In genomic region chr22:27880778-27881394, GRCh38 we compare ENCODE assay signal across 8 cellular contexts. TPM values are rescaled to one million over a fixed set of nuclear protein-coding genes. Genes with fewer than 3 reads are reported as not detected.
A peak's percentile ranks its signal among the peaks of the same experiment; 100 is the strongest.
DNase-seq lines count a peak whose midpoint lies in the region; ATAC-seq and TF ChIP-seq lines count a peak whose summit lies in the region.

No MANE protein-coding gene starts in this region.

- H3K9me3 ChIP-seq in endocrine pancreas (ENCODE audit: control insufficient read depth, low read length): no peaks in the 10 kb centered on the region

- H3K27ac Mint-ChIP-seq in memory B cell (no peak overlapping the region), type B pancreatic cell (peak overlapping the region; percentile 15)

- H3K36me3 ChIP-seq in endocrine pancreas (ENCODE audit: control insufficient read depth, insufficient read depth, low read length): no peaks in the 10 kb centered on the region

- H3K4me3 Mint-ChIP-seq in memory B cell (no peak overlapping the region), type B pancreatic cell (no peak overlapping the region)

- TF ChIP-seq CTCF in type B pancreatic cell (conservative IDR thresholded peaks at IDR 0.05): peak; percentile 86

- H3K9ac ChIP-seq in endocrine pancreas (ENCODE audit: control insufficient read depth, insufficient read depth, low read length): no peak overlapping the region

- DNase-seq in Caki2 (ENCODE audit: low read depth) (peak; percentile 52), HT-29 (ENCODE audit: low spot score) (peak; percentile 71), RPMI8226 (peak; percentile 60), memory B cell (ENCODE audit: low spot score in 2 of 2) (peak; percentile 28 to 34), type B pancreatic cell (ENCODE audit: extremely low spot score, unreplicated experiment) (no peak)

- in situ Hi-C loops in Caki2 (cut with HindIII; ENCODE audit: low pct_unique_long_range_greater_than_20kb, low sequenced_read_pairs): no loop called here

- no peaks in the 10 kb centered on the region for H3K27me3 ChIP-seq in endocrine pancreas (ENCODE audit: control insufficient read depth, insufficient read depth, low read length)

- H3K27me3 Mint-ChIP-seq in memory B cell (no peaks in the 10 kb centered on the region), type B pancreatic cell (no peaks in the 10 kb centered on the region)

- H3K4me1 ChIP-seq in endocrine pancreas (ENCODE audit: control insufficient read depth, insufficient read depth, low read length): peaks cover 36% of the 10 kb centered on the region

- ATAC-seq in memory B cell (ENCODE audit: low read depth): peak; percentile 43
- no peak for ATAC-seq in GM21447 (IDR thresholded peaks at IDR 0.05; ENCODE audit: unreplicated experiment)
- ATAC-seq in HG03196 (IDR thresholded peaks at IDR 0.05; ENCODE audit: unreplicated experiment): no peak

- H3K9me3 Mint-ChIP-seq in memory B cell: no peaks in the 10 kb centered on the region
- no peaks in the 10 kb centered on the region for H3K9me3 Mint-ChIP-seq in type B pancreatic cell

- H3K4me3 ChIP-seq in endocrine pancreas (ENCODE audit: control insufficient read depth, insufficient read depth, low read length): peak overlapping the region; percentile 26

- H3K4me1 Mint-ChIP-seq in memory B cell (peaks cover 10% of the 10 kb centered on the region), type B pancreatic cell (ENCODE audit: unreplicated experiment) (peaks cover 37% of the 10 kb centered on the region)

- H3K36me3 Mint-ChIP-seq in memory B cell (no peaks in the 10 kb centered on the region), type B pancreatic cell (peaks cover 5% of the 10 kb centered on the region)

RNA-seq across cellular contexts. Expression of gene PITPNB, which starts 38.2 kb away (rescaled TPM):
- 8.6 and 11.0 TPM in 2 replicates for total RNA-seq in Caki2 (2014; rRNA removed; shearing (Covaris generic); ENCODE audit: low replicate concordance)
- total RNA-seq in HT-29 (2014; rRNA removed; shearing (Covaris generic)): 9.5 and 12.3 TPM in 2 replicates
- 64.4 and 73.2 TPM in 2 replicates for total RNA-seq in type B pancreatic cell (ENCODE audit: low replicate concordance)
